Comparison of ENCODE assay signal across 7 cellular contexts in the genomic region with DNA sequence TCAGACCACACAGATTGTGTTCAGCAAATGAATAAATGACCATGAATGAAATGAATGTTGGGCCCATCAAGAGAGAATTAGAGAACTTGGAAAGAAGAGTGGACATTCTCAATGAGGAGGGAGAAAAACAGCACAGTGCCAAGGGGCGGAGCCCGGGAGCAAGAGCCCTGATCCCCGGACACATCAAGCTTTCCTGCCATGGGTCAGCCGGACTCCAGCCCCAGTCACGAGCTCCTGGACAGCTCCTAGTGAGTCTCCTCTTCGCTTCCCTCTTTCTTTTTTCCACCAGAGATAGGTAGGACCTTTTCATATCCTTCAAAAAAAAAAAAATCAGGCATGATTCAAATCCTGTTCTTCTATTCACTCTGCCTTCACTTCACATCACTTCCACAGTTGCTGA.
"Had no signal": no experiment of that assay in that cellular context is flagged by ENCODE, and none has a peak within 500 bp of the region (broad histone marks: within the 10 kb centered on the region; RNA-seq: fewer than 3 reads in every experiment).

No MANE protein-coding gene starts in this region.

- DNase-seq: H9, HCEC 1CT, KG1 had no signal

- H2AFZ ChIP-seq: GM23338 had no signal

- H3K4me3 ChIP-seq: GM23338, K562 had no signal

- ATAC-seq: GM23338, K562 had no signal

- H3K4me3 Mint-ChIP-seq: GM23338, H9, IgD-negative memory B cell had no signal

- H3K9me3 Mint-ChIP-seq: GM23338, H9, IgD-negative memory B cell had no signal

- H3K27ac Mint-ChIP-seq: GM23338, IgD-negative memory B cell had no signal

- H3K4me2 ChIP-seq: GM23338 had no signal

- H3K27ac ChIP-seq: HL-60 had no signal
